9 cellular contexts compared by ENCODE assay signal in the genomic region with DNA sequence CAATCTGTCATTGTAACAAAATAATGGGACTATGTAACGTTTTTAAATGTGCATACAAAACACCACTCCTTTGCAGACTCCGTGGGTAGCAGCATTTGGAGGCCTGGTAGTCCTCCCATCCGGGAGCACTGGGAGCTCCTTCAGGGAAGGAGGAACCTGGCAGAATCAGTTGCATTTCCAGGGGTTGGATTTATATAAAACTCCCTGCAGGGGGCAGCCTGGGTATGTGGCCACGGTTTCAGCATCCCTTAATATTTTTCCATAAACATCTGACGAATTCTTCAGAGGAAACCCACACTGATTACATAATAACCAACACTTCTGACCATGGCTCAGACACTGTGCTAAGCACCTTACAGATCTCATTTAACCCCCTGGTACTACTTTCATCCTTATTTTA. TPM values are rescaled to one million over a fixed set of nuclear protein-coding genes. Genes with fewer than 3 reads are reported as not detected.
DNase-seq lines count a peak whose midpoint lies in the region; ATAC-seq and TF ChIP-seq lines count a peak whose summit lies in the region.
"Had no signal": no experiment of that assay in that cellular context is flagged by ENCODE, and none has a peak within 500 bp of the region (broad histone marks: within the 10 kb centered on the region; RNA-seq: fewer than 3 reads in every experiment).

No MANE protein-coding gene starts in this region.

- CTCF ChIA-PET in T-cell (lab: Charles Lee) = interaction anchor here (0.7 to 4.4 kb wide), 8 partner anchors 12 to 139 kb away, joined by 3 to 34 read pairs (median 6); a partner anchor contains a TSS

- H3K9me3 Mint-ChIP-seq in GM23338 (no peaks in the 10 kb centered on the region), T-cell (peaks cover 4 to 10% (median 8%) of the 10 kb centered on the region in 3 donors)

- H3K27ac Mint-ChIP-seq in GM23338 (no peak overlapping the region), T-cell (no peak overlapping the region)

- intact Hi-C loops in right cardiac atrium (cut with DNase I) = loop anchor here in 3 of 4 donors (5.0 to 10.0 kb wide), 3 partner anchors 99 to 299 kb away; no protein-coding TSS in a partner anchor

- H3K4me1 ChIP-seq in GM23338 (ENCODE audit: insufficient read depth) (no peaks in the 10 kb centered on the region), right cardiac atrium (ENCODE audit: control insufficient read depth, insufficient read depth, low read length) (no peaks in the 10 kb centered on the region)

- peak; percentile 28 to 34; a peak in 3 of 4 replicates for TF ChIP-seq CTCF in GM23338 (conservative IDR thresholded peaks at IDR 0.05; ENCODE audit: low read depth in 2 of 2)
- 0 out of 2 replicates have a peak, but pooled peaks have one; percentile 4 for TF ChIP-seq CTCF in WERI-Rb-1 (IDR thresholded peaks at IDR 0.05; ENCODE audit: low read depth, low read length)

- peaks cover 18% of the 10 kb centered on the region for H3K27me3 ChIP-seq in GM23338 (ENCODE audit: insufficient read depth)
- H3K27me3 ChIP-seq in WERI-Rb-1 (ENCODE audit: insufficient read depth, low read depth, severe bottlenecking) = peaks cover 58% of the 10 kb centered on the region
- no peaks in the 10 kb centered on the region for H3K27me3 ChIP-seq in right cardiac atrium (ENCODE audit: control insufficient read depth, insufficient read depth)

- H3K4me3 ChIP-seq in GM23338 = no peak overlapping the region
- no peak overlapping the region for H3K4me3 ChIP-seq in WERI-Rb-1 (ENCODE audit: low read depth, low read length)
- no peak overlapping the region for H3K4me3 ChIP-seq in right cardiac atrium (ENCODE audit: low read length)

- H3K9me2 ChIP-seq in GM23338 (ENCODE audit: insufficient read depth) = no peaks in the 10 kb centered on the region

- H3K36me3 ChIP-seq in GM23338 (ENCODE audit: insufficient read depth) (no peaks in the 10 kb centered on the region), WERI-Rb-1 (no peaks in the 10 kb centered on the region)

- peak; percentile 51 for DNase-seq in A172 (ENCODE audit: low spot score)
- DNase-seq in GM23338 (ENCODE audit: low spot score) = peak; percentile 32
- DNase-seq in WERI-Rb-1 = no peak
- peak in 2 of 3 donors; percentile 33 to 58 for DNase-seq in right cardiac atrium
- DNase-seq in T-cell = no peak
- no peak for DNase-seq in stimulated activated naive CD4-positive, alpha-beta T cell (lab: John Stamatoyannopoulos, UW)
- no peak for DNase-seq in NCI-H1105 treated with DMSO at 0.1 percent for 48 hours (lab: John Stamatoyannopoulos, UW)
- DNase-seq: left colon had no signal

- H3K36me3 Mint-ChIP-seq in GM23338 (ENCODE audit: low read depth) (no peaks in the 10 kb centered on the region; the same call in 2 of the 3 replicates), T-cell (no peaks in the 10 kb centered on the region)

- H3K4me2 ChIP-seq in GM23338 = no peak overlapping the region

- no peaks in the 10 kb centered on the region for H4K20me1 ChIP-seq in GM23338 (replicated peaks; ENCODE audit: insufficient read depth)

- H3K4me1 Mint-ChIP-seq in GM23338 = peaks cover 10% of the 10 kb centered on the region
- H3K4me1 Mint-ChIP-seq in T-cell = peaks cover 5 to 15% (median 6%) of the 10 kb centered on the region in 3 donors

- H3K9me3 ChIP-seq in WERI-Rb-1 (ENCODE audit: severe bottlenecking) = peaks cover 8% of the 10 kb centered on the region
- H3K9me3 ChIP-seq in right cardiac atrium (ENCODE audit: control insufficient read depth, low read length) = no peaks in the 10 kb centered on the region

- WGBS in right cardiac atrium = 13% methylated on average over 5 of the region's 5 CpGs

- H3K27ac ChIP-seq in GM23338 (ENCODE audit: low read depth) (no peak overlapping the region), WERI-Rb-1 (no peak overlapping the region), right cardiac atrium (ENCODE audit: low read length) (no peak overlapping the region)

- H3K79me2 ChIP-seq in GM23338 (replicated peaks; ENCODE audit: insufficient read depth) = no peaks in the 10 kb centered on the region

- no peak for ATAC-seq in GM23338
- ATAC-seq in right cardiac atrium = peak; percentile 40 to 55
- no peak for ATAC-seq in T-cell (replicated peaks in 1 of 4)
- no peak for ATAC-seq in GM19455 (IDR thresholded peaks at IDR 0.05; ENCODE audit: unreplicated experiment)
- ATAC-seq: left colon had no signal

- H3K4me3 Mint-ChIP-seq in GM23338 (no peak overlapping the region), T-cell (no peak overlapping the region)

- peaks cover 12% of the 10 kb centered on the region for H3K27me3 Mint-ChIP-seq in GM23338 (ENCODE audit: insufficient read depth, low read depth, poor library complexity)
- H3K27me3 Mint-ChIP-seq in T-cell = peaks cover 0 to 7% of the 10 kb centered on the region in 2 donors

- no peaks in the 10 kb centered on the region for H3F3A ChIP-seq in GM23338 (replicated peaks; ENCODE audit: low read depth)

- H2AFZ ChIP-seq in GM23338 = no peak overlapping the region

- POLR2A ChIA-PET in T-cell (lab: Charles Lee) = interaction anchor here in 1 of 2 donors (0.8 kb wide), 1 partner anchor 13 kb away, joined by 3 read pairs; no protein-coding TSS in a partner anchor

TF ChIP-seq in GM23338, 12 proteins besides CTCF, POLR2A, EP300 and RAD21 (continues in another document):
- TF ChIP-seq NANOG (IDR thresholded peaks at IDR 0.05; ENCODE audit: borderline replicate concordance) = no peak
- no peak for TF ChIP-seq CREB1 (CRISPR knock-in tag; IDR thresholded peaks at IDR 0.05; ENCODE audit: low read depth)
- TF ChIP-seq ZNF114 (CRISPR knock-in tag; IDR thresholded peaks at IDR 0.05) = no peak
- TF ChIP-seq, protein P1, sequence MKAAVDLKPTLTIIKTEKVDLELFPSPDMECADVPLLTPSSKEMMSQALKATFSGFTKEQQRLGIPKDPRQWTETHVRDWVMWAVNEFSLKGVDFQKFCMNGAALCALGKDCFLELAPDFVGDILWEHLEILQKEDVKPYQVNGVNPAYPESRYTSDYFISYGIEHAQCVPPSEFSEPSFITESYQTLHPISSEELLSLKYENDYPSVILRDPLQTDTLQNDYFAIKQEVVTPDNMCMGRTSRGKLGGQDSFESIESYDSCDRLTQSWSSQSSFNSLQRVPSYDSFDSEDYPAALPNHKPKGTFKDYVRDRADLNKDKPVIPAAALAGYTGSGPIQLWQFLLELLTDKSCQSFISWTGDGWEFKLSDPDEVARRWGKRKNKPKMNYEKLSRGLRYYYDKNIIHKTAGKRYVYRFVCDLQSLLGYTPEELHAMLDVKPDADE (IDR thresholded peaks at IDR 0.05) = no peak
- no peak for TF ChIP-seq POLR2AphosphoS5 (IDR thresholded peaks at IDR 0.05; ENCODE audit: low read depth)
- no peak for TF ChIP-seq EZH2 (IDR thresholded peaks at IDR 0.05; ENCODE audit: low read depth, unreplicated experiment)
- TF ChIP-seq STAT1 (IDR thresholded peaks at IDR 0.05; ENCODE audit: unreplicated experiment) = no peak

RNA-seq across cellular contexts. Expression of a gene that starts 6.1 kb away (rescaled TPM):
- total RNA-seq in A172 (2014; rRNA removed; shearing (Covaris generic)) = 0.36 and 1.4 TPM in 2 replicates
- total RNA-seq in GM23338 (2014; rRNA removed; shearing (Covaris generic)) = 4.7 and 5.7 TPM in 2 replicates
- polyA plus RNA-seq in GM23338 (2016; fragmentation: Nextera tagmentation; extraction: Ambion mirVana) (2.8 and 3.2 TPM in 2 replicates), right cardiac atrium (26.2 TPM)
- total RNA-seq in right cardiac atrium (10 to 100 TPM; 36.9 to 59.7 (median 42.7) TPM), T-cell (under 1 TPM; 0.20 to 0.99 (median 0.50) TPM)

Comparison
In these comparisons a context has a peak if more than half of its experiments do, and no peak if none do; other contexts are left out.
1. DNase-seq: peak in A172 (single experiment), GM23338 (single experiment) and right cardiac atrium (2 of 3); none in WERI-Rb-1 (single experiment), T-cell (0 of 34), stimulated activated naive CD4-positive, alpha-beta T cell (0 of 6) and NCI-H1105 treated with DMSO at 0.1 percent for 48 hours (single experiment).
2. ATAC-seq: peak in right cardiac atrium (2 of 2); none in GM23338 (single experiment), T-cell (0 of 4) and GM19455 (single experiment).